10 cellular contexts compared by ENCODE assay signal in the genomic region with DNA sequence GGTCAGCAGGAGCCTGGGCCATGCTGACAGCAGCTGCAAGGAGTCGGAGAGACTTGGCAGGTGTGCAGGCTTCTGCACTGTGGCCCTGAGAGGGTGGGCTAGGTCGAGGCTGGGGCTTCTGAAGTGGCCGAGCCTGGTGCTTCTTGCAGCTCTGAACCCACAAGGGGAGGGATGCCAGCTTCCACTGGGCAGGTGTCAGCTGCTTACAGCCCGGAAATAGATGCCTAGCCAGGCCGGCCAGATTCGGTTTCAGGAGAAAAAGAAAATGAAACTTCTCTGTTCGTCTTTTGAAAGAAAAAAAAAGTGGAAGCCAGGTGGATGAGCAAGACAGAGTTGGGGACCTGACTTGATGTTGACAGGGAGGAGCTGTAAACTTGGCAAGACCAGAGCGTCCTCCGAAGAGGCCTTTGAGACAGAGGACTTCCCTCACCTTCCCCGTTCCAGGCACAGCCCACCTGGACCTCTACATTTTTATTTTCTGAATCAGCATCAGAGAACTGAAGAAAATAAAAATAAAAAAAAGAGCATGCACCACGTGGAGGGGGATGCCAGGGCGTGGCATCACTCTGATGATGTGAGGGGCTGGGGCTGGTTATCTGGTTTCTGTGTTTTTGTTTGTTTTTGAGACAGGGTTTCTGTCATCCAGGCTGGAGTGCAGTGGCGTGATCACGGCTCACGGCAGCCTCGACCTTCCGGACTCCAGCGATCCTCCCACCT. TPM values are rescaled to one million over a fixed set of nuclear protein-coding genes. Genes with fewer than 3 reads are reported as not detected.
A peak's percentile ranks its signal among the peaks of the same experiment; 100 is the strongest.
DNase-seq lines count a peak whose midpoint lies in the region; ATAC-seq, FAIRE-seq and TF ChIP-seq lines count a peak whose summit lies in the region.
"Had no signal": no experiment of that assay in that cellular context is flagged by ENCODE, and none has a peak within 500 bp of the region (broad histone marks: within the 10 kb centered on the region; RNA-seq: fewer than 3 reads in every experiment).

A gene with protein sequence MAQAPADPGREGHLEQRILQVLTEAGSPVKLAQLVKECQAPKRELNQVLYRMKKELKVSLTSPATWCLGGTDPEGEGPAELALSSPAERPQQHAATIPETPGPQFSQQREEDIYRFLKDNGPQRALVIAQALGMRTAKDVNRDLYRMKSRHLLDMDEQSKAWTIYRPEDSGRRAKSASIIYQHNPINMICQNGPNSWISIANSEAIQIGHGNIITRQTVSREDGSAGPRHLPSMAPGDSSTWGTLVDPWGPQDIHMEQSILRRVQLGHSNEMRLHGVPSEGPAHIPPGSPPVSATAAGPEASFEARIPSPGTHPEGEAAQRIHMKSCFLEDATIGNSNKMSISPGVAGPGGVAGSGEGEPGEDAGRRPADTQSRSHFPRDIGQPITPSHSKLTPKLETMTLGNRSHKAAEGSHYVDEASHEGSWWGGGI (minus strand): TSS at position 153 of the 717 bp plus-strand sequence. CDS start 131 bp downstream, at position 22.

- TF ChIP-seq CTCF in thyroid gland (IDR thresholded peaks at IDR 0.05), result no peak

- intact Hi-C loops in thyroid gland (cut with DNase I), result no loop called here

- no peak within 1 kb of the TSS for H3K4me3 ChIP-seq in thyroid gland (replicated peaks in 1 of 3)

- peak; percentile 96 for FAIRE-seq in GM18507 (lab: Jason Lieb, UNC)

- no peaks in the 10 kb centered on the region for H3K9me3 ChIP-seq in KOPT-K1 (ENCODE audit: insufficient read depth, low read length, poor library complexity, severe bottlenecking)
- no peaks in the 10 kb centered on the region for H3K9me3 ChIP-seq in thyroid gland

- ATAC-seq in GM21526 (IDR thresholded peaks at IDR 0.05; ENCODE audit: low FRiP score, unreplicated experiment), result peak; percentile 52

- 72 to 83% methylated on average over 18 of the region's 18 CpGs for WGBS in thyroid gland, 2 donors

- no peaks in the 10 kb centered on the region for H3K27me3 ChIP-seq in thyroid gland

- H3K27ac ChIP-seq in KOPT-K1 (ENCODE audit: low read depth, low read length, poor library complexity, severe bottlenecking) (peak within 1 kb of the TSS; percentile 27), thyroid gland (peak within 1 kb of the TSS in 1 of 3 donors; percentile 2)

- DNase-seq in GM18507 (ENCODE audit: extremely low spot score, insufficient read length, low read depth) (peak; percentile 65), Kasumi-1 (lab: John Stamatoyannopoulos, UW) (no peak), thyroid gland (no peak), NCI-H69 (lab: John Stamatoyannopoulos, UW) (no peak)
- DNase-seq in activated naive CD4-positive, alpha-beta T cell treated with anti-CD3 and anti-CD28 coated beads, Interleukin-2, amount 50 U/mL, for 16 hours, result peak; percentile 42
- peak; percentile 54 for DNase-seq in stimulated activated CD4-positive, alpha-beta T cell treated with anti-CD3 and anti-CD28 coated beads, Interleukin-4, amount 100 ng/mL, for 24 hours

- H3K4me1 ChIP-seq in thyroid gland, result peaks cover 0 to 11% of the 10 kb centered on the region in 2 donors

- TF ChIP-seq POLR2A in thyroid gland (IDR thresholded peaks at IDR 0.05), result no peak

- H3K36me3 ChIP-seq in KOPT-K1 (ENCODE audit: insufficient read depth, low read length) (no peaks in the 10 kb centered on the region), thyroid gland (no peaks in the 10 kb centered on the region)

RNA-seq across cellular contexts. Expression of the gene that starts here (rescaled TPM):
- total RNA-seq in thyroid gland, result 1 to 10 TPM in 1 of 4 donors, under 1 TPM in 2, not detected in 1; 0.33 to 1.5 (median 0.34) TPM
- total RNA-seq: fibroblast of villous mesenchyme, NCI-H460 had no signal

Comparison
In these comparisons a context has a peak if more than half of its experiments do, and no peak if none do; other contexts are left out.
1. DNase-seq: peak in GM18507 (single experiment), activated naive CD4-positive, alpha-beta T cell treated with anti-CD3 and anti-CD28 coated beads, Interleukin-2, amount 50 U/mL, for 16 hours (single experiment) and stimulated activated CD4-positive, alpha-beta T cell treated with anti-CD3 and anti-CD28 coated beads, Interleukin-4, amount 100 ng/mL, for 24 hours (single experiment); none in Kasumi-1 (0 of 2), thyroid gland (0 of 2) and NCI-H69 (single experiment).